12 cellular contexts compared by ENCODE assay signal in the genomic region with DNA sequence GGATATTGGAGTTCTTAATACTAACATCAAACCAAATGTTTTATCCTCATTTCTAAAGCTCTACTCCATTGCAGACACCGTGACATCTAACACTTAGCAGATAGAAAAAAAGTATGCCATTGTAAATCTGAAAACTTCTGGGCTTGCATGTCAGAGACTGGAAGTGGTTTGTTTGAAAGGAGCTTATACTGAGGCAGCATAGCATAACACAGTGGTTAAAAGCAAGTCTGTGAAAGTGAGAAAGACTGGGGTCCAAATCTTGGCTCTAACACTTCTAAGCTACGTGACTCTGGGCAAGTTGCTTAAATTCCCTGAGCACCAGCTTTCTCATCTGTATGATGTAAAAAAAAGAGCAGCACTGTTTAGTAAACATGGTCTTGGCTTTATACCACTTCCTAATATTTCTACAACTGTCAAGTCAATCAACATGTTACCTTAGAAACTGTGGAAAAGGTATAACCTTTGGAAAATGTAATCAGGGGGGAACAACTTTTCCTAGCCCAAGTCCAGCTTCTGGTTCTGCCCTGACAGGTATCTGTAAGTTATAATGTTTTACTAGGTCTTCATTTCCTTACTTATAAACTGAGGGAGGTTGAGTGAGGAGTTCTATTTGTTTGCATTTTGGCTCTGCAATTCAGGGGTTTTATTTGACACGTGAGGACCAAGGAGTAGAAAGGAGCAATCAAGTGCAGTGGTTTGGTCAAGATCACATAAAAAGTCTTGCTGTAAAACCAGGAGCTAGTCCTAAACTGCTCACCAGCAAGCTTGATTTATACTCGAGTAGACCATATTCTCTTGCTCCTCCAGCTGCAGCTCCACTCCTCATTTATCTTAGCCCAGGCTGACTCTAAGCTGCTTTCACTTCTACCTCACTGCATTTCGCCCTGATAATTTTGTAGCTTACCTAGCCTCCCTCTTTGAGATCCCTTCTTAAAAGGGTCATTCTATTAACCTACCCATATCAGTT.
DNase-seq lines count a peak whose midpoint lies in the region; ATAC-seq and TF ChIP-seq lines count a peak whose summit lies in the region.
"Had no signal": no experiment of that assay in that cellular context is flagged by ENCODE, and none has a peak within 500 bp of the region (broad histone marks: within the 10 kb centered on the region; RNA-seq: fewer than 3 reads in every experiment).

No MANE protein-coding gene starts in this region.

- peak; percentile 54 for DNase-seq in GM12865 (ENCODE audit: low read depth)
- no peak for DNase-seq in Peyer's patch
- no peak for DNase-seq in GM03348 (ENCODE audit: low spot score)
- DNase-seq in NCI-H187 treated with DMSO at 0.1 percent for 48 hours (lab: John Stamatoyannopoulos, UW) = no peak
- no peak for DNase-seq in Kasumi-1 (lab: John Stamatoyannopoulos, UW)
- DNase-seq: activated T-cell treated with anti-CD3 and anti-CD28 coated beads, Interleukin-2, amount 50 U/mL, for 1 hour; GDM1; nucleus accumbens had no signal

- ATAC-seq in GM21576 (IDR thresholded peaks at IDR 0.05; ENCODE audit: unreplicated experiment) (peak; percentile 37), GM21528 (IDR thresholded peaks at IDR 0.05; ENCODE audit: low FRiP score, unreplicated experiment) (no peak)
- ATAC-seq: esophagus mucosa had no signal

- no peaks in the 10 kb centered on the region for H3K27me3 ChIP-seq in Peyer's patch
- no peaks in the 10 kb centered on the region for H3K27me3 ChIP-seq in muscle layer of colon (ENCODE audit: control insufficient read depth in 1 of 2, insufficient read depth in 2 of 2, low read length in 2 of 2)

- TF ChIP-seq CTCF in GM12865 (IDR thresholded peaks at IDR 0.05; ENCODE audit: insufficient read depth, low read depth, low read length, missing control alignments) = no peak
- no peak for TF ChIP-seq CTCF in Peyer's patch (IDR thresholded peaks at IDR 0.05)

- H3K4me3 ChIP-seq in GM12865 (ENCODE audit: low read depth, low read length) (no peak overlapping the region), Peyer's patch (no peak overlapping the region), muscle layer of colon (ENCODE audit: low read depth in 1 of 2, low read length in 2 of 2) (peak overlapping the region in 1 of 2 donors; percentile 12)

- H3K27ac ChIP-seq in Peyer's patch (peak overlapping the region; percentile 58 to 85 (median 66)), muscle layer of colon (ENCODE audit: low read depth, low read length) (peak overlapping the region; percentile 92)

- H3K36me3 ChIP-seq in Peyer's patch (no peaks in the 10 kb centered on the region), muscle layer of colon (ENCODE audit: insufficient read depth, low read length) (no peaks in the 10 kb centered on the region)

- H3K4me1 ChIP-seq in Peyer's patch = peaks cover 0 to 26% (median 5%) of the 10 kb centered on the region in 4 donors
- H3K4me1 ChIP-seq in muscle layer of colon (ENCODE audit: insufficient read depth, low read length) = peaks cover 56% of the 10 kb centered on the region

- TF ChIP-seq POLR2A in Peyer's patch (IDR thresholded peaks at IDR 0.05) = no peak

- peak overlapping the region; percentile 30 for H3K9ac ChIP-seq in muscle layer of colon (ENCODE audit: low read length)

- H3K9me3 ChIP-seq in Peyer's patch (no peaks in the 10 kb centered on the region), muscle layer of colon (ENCODE audit: low read length) (no peaks in the 10 kb centered on the region)
